9 cellular contexts compared by ENCODE assay signal in genomic region chr6:145865175-145865574, GRCh38. TPM values are rescaled to one million over a fixed set of nuclear protein-coding genes. Genes with fewer than 3 reads are reported as not detected.
DNase-seq lines count a peak whose midpoint lies in the region; ATAC-seq, FAIRE-seq and TF ChIP-seq lines count a peak whose summit lies in the region.
"Had no signal": no experiment of that assay in that cellular context is flagged by ENCODE, and none has a peak within 500 bp of the region (broad histone marks: within the 10 kb centered on the region; RNA-seq: fewer than 3 reads in every experiment).

No MANE protein-coding gene starts in this region.

- intact Hi-C loops in endothelial cell of umbilical vein (cut with micrococcal nuclease): no loop called here

- dilution Hi-C loops in endothelial cell of umbilical vein (cut with MboI; ENCODE audit: extremely low pct_ligation_motif_present, low sequenced_read_pairs): no loop called here

- no peaks in the 10 kb centered on the region for H4K20me1 ChIP-seq in endothelial cell of umbilical vein (replicated peaks; ENCODE audit: control insufficient read depth, extremely low read depth, insufficient read depth, low read length)
- H4K20me1 ChIP-seq in hepatocyte (ENCODE audit: insufficient read depth, poor library complexity, severe bottlenecking): no peaks in the 10 kb centered on the region

- H3K4me2 ChIP-seq in endothelial cell of umbilical vein (ENCODE audit: insufficient read depth, low read length) (no peak overlapping the region), hepatocyte (no peak overlapping the region)

- TF ChIP-seq POLR2A in endothelial cell of umbilical vein (IDR thresholded peaks at IDR 0.05; ENCODE audit: low read depth, low read length) (no peak), H54 (IDR thresholded peaks at IDR 0.05; ENCODE audit: low read depth, low read length) (no peak)

- CTCF ChIA-PET in endothelial cell of umbilical vein (lab: Charles Lee): no interaction called here

- peak overlapping the region; percentile 41; the same call in 1 of the 2 replicates for H3K4me3 ChIP-seq in GM08714 (ENCODE audit: low read length)
- no peak overlapping the region for H3K4me3 ChIP-seq in endothelial cell of umbilical vein (replicated peaks in 1 of 3; ENCODE audit: insufficient read depth in 1 of 3, low read depth in 1 of 3, low read length in 3 of 3)
- H3K4me3 ChIP-seq in hepatocyte: no peak overlapping the region

- H2AFZ ChIP-seq in endothelial cell of umbilical vein (ENCODE audit: low read depth, low read length) (no peak overlapping the region), hepatocyte (no peak overlapping the region)

- no peaks in the 10 kb centered on the region for H3K27me3 Mint-ChIP-seq in type B pancreatic cell

- POLR2A ChIA-PET in endothelial cell of umbilical vein (lab: Charles Lee): no interaction called here

- DNase-seq in endothelial cell of umbilical vein (ENCODE audit: low read depth, low spot score) (peak; percentile 44), NCI-H2227 (lab: John Stamatoyannopoulos, UW; ENCODE audit: unreplicated experiment) (no peak), type B pancreatic cell (ENCODE audit: extremely low spot score, unreplicated experiment) (no peak), hepatocyte (ENCODE audit: low spot score) (no peak), H54 (ENCODE audit: insufficient read length, low spot score) (no peak)
- DNase-seq: NCI-H446 had no signal

- H3K4me3 Mint-ChIP-seq in type B pancreatic cell: no peak overlapping the region

- H3K27me3 ChIP-seq in endothelial cell of umbilical vein (ENCODE audit: control insufficient read depth in 2 of 2, insufficient read depth in 2 of 2, low read length in 2 of 2): no peaks in the 10 kb centered on the region
- H3K27me3 ChIP-seq in hepatocyte: no peaks in the 10 kb centered on the region

- H3K9me1 ChIP-seq in endothelial cell of umbilical vein (replicated peaks; ENCODE audit: control insufficient read depth, extremely low read depth, insufficient read depth, low read length): no peaks in the 10 kb centered on the region

- no peak for FAIRE-seq in endothelial cell of umbilical vein (lab: Jason Lieb, UNC)
- no peak for FAIRE-seq in H54 (lab: Jason Lieb, UNC)

- H3K27ac ChIP-seq in endothelial cell of umbilical vein (ENCODE audit: insufficient read depth, low read depth, low read length) (no peak overlapping the region), hepatocyte (no peak overlapping the region)

- BruUV-seq in endothelial cell of umbilical vein (replicated peaks; lab: Mats Ljungman, UMichigan): no TSS peak

- no peaks in the 10 kb centered on the region for H3K9me2 ChIP-seq in hepatocyte (replicated peaks; ENCODE audit: insufficient read depth)

- ATAC-seq in GM21381 (IDR thresholded peaks at IDR 0.05; ENCODE audit: unreplicated experiment) (peak; percentile 35), HG03432 (IDR thresholded peaks at IDR 0.05; ENCODE audit: unreplicated experiment) (peak; percentile 36)

- WGBS in hepatocyte (ENCODE audit: low lambda C conversion rate, missing lambda C conversion rate): 63% methylated on average over 2 of the region's 2 CpGs

- H3K9me3 ChIP-seq in endothelial cell of umbilical vein (replicated peaks; ENCODE audit: control insufficient read depth, insufficient read depth, low read length) (no peaks in the 10 kb centered on the region), hepatocyte (ENCODE audit: low read depth) (peaks cover 10% of the 10 kb centered on the region)

- H3K36me3 Mint-ChIP-seq in type B pancreatic cell: peaks cover 10% of the 10 kb centered on the region

- no peak overlapping the region for H3K27ac Mint-ChIP-seq in type B pancreatic cell

- no peaks in the 10 kb centered on the region for H3K36me3 ChIP-seq in endothelial cell of umbilical vein (ENCODE audit: control insufficient read depth in 2 of 2, extremely low read depth in 1 of 2, insufficient read depth in 2 of 2, low read length in 2 of 2)
- no peaks in the 10 kb centered on the region for H3K36me3 ChIP-seq in hepatocyte (replicated peaks; ENCODE audit: insufficient read depth, low read depth)

- H3K4me1 ChIP-seq in endothelial cell of umbilical vein (ENCODE audit: control insufficient read depth, extremely low read depth, insufficient read depth, low read length): no peaks in the 10 kb centered on the region
- H3K4me1 ChIP-seq in hepatocyte (ENCODE audit: insufficient read depth): no peaks in the 10 kb centered on the region

- H3K79me2 ChIP-seq in endothelial cell of umbilical vein (ENCODE audit: control insufficient read depth, insufficient read depth, low read length) (no peaks in the 10 kb centered on the region), hepatocyte (no peaks in the 10 kb centered on the region)

- no peak for TF ChIP-seq CTCF in endothelial cell of umbilical vein (IDR thresholded peaks at IDR 0.05; ENCODE audit: extremely low read depth in 1 of 2, insufficient read depth in 1 of 2, low read depth in 1 of 2, low read length in 2 of 2)
- no peak for TF ChIP-seq CTCF in type B pancreatic cell (conservative IDR thresholded peaks at IDR 0.05)
- no peak for TF ChIP-seq CTCF in hepatocyte (IDR thresholded peaks at IDR 0.05; ENCODE audit: poor library complexity)

- H3K4me1 Mint-ChIP-seq in type B pancreatic cell (ENCODE audit: unreplicated experiment): no peaks in the 10 kb centered on the region

- H3K9ac ChIP-seq in endothelial cell of umbilical vein (replicated peaks; ENCODE audit: extremely low read depth, insufficient read depth, low read length): no peak overlapping the region

- H3K9me3 Mint-ChIP-seq in type B pancreatic cell: no peaks in the 10 kb centered on the region

TF ChIP-seq in endothelial cell of umbilical vein, 7 proteins besides CTCF, POLR2A, EP300 and RAD21:
- no peak for TF ChIP-seq FOS (IDR thresholded peaks at IDR 0.05; ENCODE audit: borderline replicate concordance, insufficient read depth, low read length)
- no peak for TF ChIP-seq MYC (IDR thresholded peaks at IDR 0.05; ENCODE audit: low read depth, low read length)
- TF ChIP-seq GATA2 (IDR thresholded peaks at IDR 0.05; ENCODE audit: insufficient read depth, insufficient read length, low read depth, low read length): no peak

RNA-seq across cellular contexts. Expression of gene FBXO30, which starts 50.6 kb away (rescaled TPM):
- 10.4 and 11.1 TPM in 2 replicates for total RNA-seq in endothelial cell of umbilical vein
- polyA plus RNA-seq in endothelial cell of umbilical vein: 2.0 and 3.3 TPM in 2 replicates
- polyA plus RNA-seq in endothelial cell of umbilical vein (2011; cell fraction: cytosol; rRNA removed): 3.5 and 3.6 TPM in 2 replicates
- 6.7 and 7.7 TPM in 2 replicates for polyA plus RNA-seq in endothelial cell of umbilical vein (2011; cell fraction: nucleus; rRNA removed)
- polyA plus RNA-seq in endothelial cell of umbilical vein (2012): 8.1 and 9.4 TPM in 2 replicates
- 11.6 and 12.7 TPM in 2 replicates for polyA minus RNA-seq in endothelial cell of umbilical vein
- 4.4 TPM for polyA minus RNA-seq in endothelial cell of umbilical vein (2011; cell fraction: cytosol; rRNA and poly(A)+ RNA removed)
- 23.1 and 30.6 TPM in 2 replicates for polyA minus RNA-seq in endothelial cell of umbilical vein (2011; cell fraction: nucleus; rRNA and poly(A)+ RNA removed)
- total RNA-seq in type B pancreatic cell (ENCODE audit: low replicate concordance): 8.3 and 11.6 TPM in 2 replicates
- 9.0 and 9.1 TPM in 2 replicates for total RNA-seq in hepatocyte
- 2.0 and 2.8 TPM in 2 replicates for polyA plus RNA-seq in hepatocyte
